1 cellular context compared by ENCODE assay signal in the genomic region with DNA sequence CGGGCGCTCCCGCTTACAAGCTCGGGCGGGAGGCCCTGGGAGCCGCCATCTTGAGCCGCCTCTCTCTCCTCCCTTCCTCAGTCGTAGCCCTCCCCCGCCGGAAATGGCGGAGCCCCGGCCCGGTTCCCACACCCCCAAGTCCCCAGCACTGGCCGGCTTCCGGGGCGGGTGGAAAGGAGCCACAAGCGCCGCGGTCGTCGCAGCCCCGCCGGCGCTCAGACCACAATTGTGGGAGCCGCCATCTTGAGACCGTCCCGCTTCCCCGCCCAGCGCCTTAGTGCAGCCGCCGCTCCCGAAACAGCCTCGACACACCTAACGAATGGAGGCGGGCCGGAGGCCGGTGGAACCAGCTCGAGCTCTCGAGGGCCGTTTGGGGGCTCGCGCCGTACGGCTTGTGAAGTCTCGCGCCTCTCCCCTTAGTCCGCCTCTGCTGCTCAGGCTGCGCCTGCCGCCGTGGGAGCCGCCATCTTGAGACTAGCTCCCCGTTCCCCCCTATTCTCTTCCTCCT.
A peak's percentile ranks its signal among the peaks of the same experiment; 100 is the strongest.
TF ChIP-seq lines count a peak whose summit lies in the region.

No MANE protein-coding gene starts in this region.

TF ChIP-seq in SK-N-SH, 30 proteins besides CTCF, POLR2A, EP300 and RAD21:
- TF ChIP-seq POLR2AphosphoS5 (IDR thresholded peaks at IDR 0.05; ENCODE audit: low read depth, low read length) (no peak; the same call in none of the 2 replicates), TAF1 (IDR thresholded peaks at IDR 0.05; ENCODE audit: borderline replicate concordance, low read depth, low read length) (peak; percentile 66; the same call in 1 of the 2 replicates), TEAD4 (IDR thresholded peaks at IDR 0.05; ENCODE audit: borderline replicate concordance, insufficient read depth) (0 out of 2 replicates have a peak, but pooled peaks have one; percentile 6), YY1 (IDR thresholded peaks at IDR 0.05; ENCODE audit: low read depth) (peak; percentile 65), FOXM1 (IDR thresholded peaks at IDR 0.05; ENCODE audit: low read depth) (peak; percentile 8; the same call in 1 of the 2 replicates), MXI1 (IDR thresholded peaks at IDR 0.05; ENCODE audit: low read depth, low read length) (no peak), ELF1 (IDR thresholded peaks at IDR 0.05) (peak; percentile 64), TCF12 (IDR thresholded peaks at IDR 0.05) (no peak), CHD2 (IDR thresholded peaks at IDR 0.05; ENCODE audit: low read length, partially characterized antibody) (peak; percentile 38), SIN3A (IDR thresholded peaks at IDR 0.05; ENCODE audit: borderline replicate concordance, low read depth, low read length) (no peak), RXRA (IDR thresholded peaks at IDR 0.05; ENCODE audit: borderline replicate concordance, low read depth) (no peak), MEF2A (IDR thresholded peaks at IDR 0.05; ENCODE audit: borderline replicate concordance, low read depth) (no peak), NFIC (IDR thresholded peaks at IDR 0.05; ENCODE audit: borderline replicate concordance) (no peak), GABPA (IDR thresholded peaks at IDR 0.05; ENCODE audit: low read depth) (peak; percentile 89)
- TF ChIP-seq, protein P1, sequence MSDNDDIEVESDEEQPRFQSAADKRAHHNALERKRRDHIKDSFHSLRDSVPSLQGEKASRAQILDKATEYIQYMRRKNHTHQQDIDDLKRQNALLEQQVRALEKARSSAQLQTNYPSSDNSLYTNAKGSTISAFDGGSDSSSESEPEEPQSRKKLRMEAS (IDR thresholded peaks at IDR 0.05; ENCODE audit: low read depth), result no peak
- TF ChIP-seq, protein P2, sequence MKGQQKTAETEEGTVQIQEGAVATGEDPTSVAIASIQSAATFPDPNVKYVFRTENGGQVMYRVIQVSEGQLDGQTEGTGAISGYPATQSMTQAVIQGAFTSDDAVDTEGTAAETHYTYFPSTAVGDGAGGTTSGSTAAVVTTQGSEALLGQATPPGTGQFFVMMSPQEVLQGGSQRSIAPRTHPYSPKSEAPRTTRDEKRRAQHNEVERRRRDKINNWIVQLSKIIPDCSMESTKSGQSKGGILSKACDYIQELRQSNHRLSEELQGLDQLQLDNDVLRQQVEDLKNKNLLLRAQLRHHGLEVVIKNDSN (IDR thresholded peaks at IDR 0.05; ENCODE audit: borderline replicate concordance, low read depth), result 0 out of 2 replicates have a peak, but pooled peaks have one; percentile 42
- TF ChIP-seq, protein P3, sequence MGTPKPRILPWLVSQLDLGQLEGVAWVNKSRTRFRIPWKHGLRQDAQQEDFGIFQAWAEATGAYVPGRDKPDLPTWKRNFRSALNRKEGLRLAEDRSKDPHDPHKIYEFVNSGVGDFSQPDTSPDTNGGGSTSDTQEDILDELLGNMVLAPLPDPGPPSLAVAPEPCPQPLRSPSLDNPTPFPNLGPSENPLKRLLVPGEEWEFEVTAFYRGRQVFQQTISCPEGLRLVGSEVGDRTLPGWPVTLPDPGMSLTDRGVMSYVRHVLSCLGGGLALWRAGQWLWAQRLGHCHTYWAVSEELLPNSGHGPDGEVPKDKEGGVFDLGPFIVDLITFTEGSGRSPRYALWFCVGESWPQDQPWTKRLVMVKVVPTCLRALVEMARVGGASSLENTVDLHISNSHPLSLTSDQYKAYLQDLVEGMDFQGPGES (IDR thresholded peaks at IDR 0.05; ENCODE audit: low read depth, low read length), result no peak
- TF ChIP-seq, protein P4, sequence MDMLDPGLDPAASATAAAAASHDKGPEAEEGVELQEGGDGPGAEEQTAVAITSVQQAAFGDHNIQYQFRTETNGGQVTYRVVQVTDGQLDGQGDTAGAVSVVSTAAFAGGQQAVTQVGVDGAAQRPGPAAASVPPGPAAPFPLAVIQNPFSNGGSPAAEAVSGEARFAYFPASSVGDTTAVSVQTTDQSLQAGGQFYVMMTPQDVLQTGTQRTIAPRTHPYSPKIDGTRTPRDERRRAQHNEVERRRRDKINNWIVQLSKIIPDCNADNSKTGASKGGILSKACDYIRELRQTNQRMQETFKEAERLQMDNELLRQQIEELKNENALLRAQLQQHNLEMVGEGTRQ (IDR thresholded peaks at IDR 0.05; ENCODE audit: borderline replicate concordance, low read depth, low read length), result no peak
